1 cellular context compared by ENCODE assay signal in genomic region chr17:45357364-45357997, GRCh38.
TF ChIP-seq lines count a peak whose summit lies in the region.

No MANE protein-coding gene starts in this region.

TF ChIP-seq in GM12878, 131 proteins besides CTCF, POLR2A, EP300 and RAD21 (continued from another document and continues in another):
- TF ChIP-seq ZNF274 (IDR thresholded peaks at IDR 0.05; ENCODE audit: insufficient read depth, insufficient read length) (no peak), BCL11A (IDR thresholded peaks at IDR 0.05; ENCODE audit: low read depth, low read length) (peak; percentile 66; the same call in 1 of the 2 replicates), RELB (IDR thresholded peaks at IDR 0.05; ENCODE audit: low read depth) (peak; percentile 52; the same call in 1 of the 2 replicates), CREB1 (IDR thresholded peaks at IDR 0.05; ENCODE audit: low read depth) (peak; percentile 95), RUNX3 (IDR thresholded peaks at IDR 0.05; ENCODE audit: low read length) (peak; percentile 51), BHLHE40 (IDR thresholded peaks at IDR 0.05; ENCODE audit: borderline replicate concordance in 1 of 2, low read depth in 2 of 2, low read length in 1 of 2) (no peak), NR2C1 (IDR thresholded peaks at IDR 0.05) (no peak), BACH1 (IDR thresholded peaks at IDR 0.05; ENCODE audit: borderline replicate concordance) (peak; percentile 44; the same call in 1 of the 2 replicates), ZBTB11 (CRISPR knock-in tag; IDR thresholded peaks at IDR 0.05) (no peak), NR2F1 (conservative IDR thresholded peaks at IDR 0.05) (0 out of 2 replicates have a peak, but pooled peaks have one; percentile 16), HDGF (IDR thresholded peaks at IDR 0.05) (no peak), NFYA (IDR thresholded peaks at IDR 0.05; ENCODE audit: borderline replicate concordance, low read depth, low read length) (no peak), STAT1 (conservative IDR thresholded peaks at IDR 0.05) (no peak), RFX5 (IDR thresholded peaks at IDR 0.05; ENCODE audit: low read depth, low read length) (no peak), TAF1 (IDR thresholded peaks at IDR 0.05; ENCODE audit: borderline replicate concordance, low read depth, low read length) (no peak), ZBTB40 (IDR thresholded peaks at IDR 0.05; ENCODE audit: borderline replicate concordance) (no peak), ZZZ3 (IDR thresholded peaks at IDR 0.05; ENCODE audit: control insufficient read depth, insufficient read length, low read depth) (no peak), RCOR1 (conservative IDR thresholded peaks at IDR 0.05; ENCODE audit: low read depth, low read length) (no peak), ZNF687 (IDR thresholded peaks at IDR 0.05) (no peak), FOXM1 (IDR thresholded peaks at IDR 0.05; ENCODE audit: low read depth, low read length) (peak; percentile 80; the same call in 1 of the 2 replicates), MEF2B (IDR thresholded peaks at IDR 0.05; ENCODE audit: partially characterized antibody, poor library complexity, severe bottlenecking) (peak; percentile 82), IRF3 (IDR thresholded peaks at IDR 0.05) (no peak), SMC3 (IDR thresholded peaks at IDR 0.05; ENCODE audit: borderline replicate concordance, low read length) (no peak; the same call in 1 of the 2 replicates), BCL3 (IDR thresholded peaks at IDR 0.05; ENCODE audit: borderline replicate concordance, insufficient read depth, low read depth, low read length, poor library complexity, severe bottlenecking) (no peak), CUX1 (IDR thresholded peaks at IDR 0.05; ENCODE audit: insufficient replicate concordance, low read depth, low read length) (no peak), ZNF622 (IDR thresholded peaks at IDR 0.05) (no peak), SIN3A (IDR thresholded peaks at IDR 0.05; ENCODE audit: low read depth, low read length) (no peak), IRF5 (IDR thresholded peaks at IDR 0.05; ENCODE audit: borderline replicate concordance) (no peak), NRF1 (conservative IDR thresholded peaks at IDR 0.05; ENCODE audit: low read depth, low read length) (no peak), RB1 (IDR thresholded peaks at IDR 0.05; ENCODE audit: borderline replicate concordance) (no peak)
